Comparison of ENCODE assay signal across 2 cellular contexts in genomic region chr12:53987748-53988147, GRCh38.
TF ChIP-seq lines count a peak whose summit lies in the region.

No MANE protein-coding gene starts in this region.

TF ChIP-seq in GM23338, 12 proteins besides CTCF, POLR2A, EP300 and RAD21:
- TF ChIP-seq EZH2phosphoT487 (IDR thresholded peaks at IDR 0.05; ENCODE audit: unreplicated experiment) (peak; percentile 63), EZH2 (IDR thresholded peaks at IDR 0.05; ENCODE audit: low read depth, unreplicated experiment) (peak; percentile 77), STAT1 (IDR thresholded peaks at IDR 0.05; ENCODE audit: unreplicated experiment) (no peak)

TF ChIP-seq in K562, 482 proteins besides CTCF, POLR2A, EP300 and RAD21:
- TF ChIP-seq SRF (CRISPR knock-in tag; IDR thresholded peaks at IDR 0.05): 0 out of 4 replicates have a peak, but pooled peaks of 1 of the 2 experiments have one; percentile 35
- no peak for TF ChIP-seq REST (CRISPR knock-in tag; IDR thresholded peaks at IDR 0.05; ENCODE audit: low read depth)
- no peak for TF ChIP-seq HEY1 (CRISPR knock-in tag; IDR thresholded peaks at IDR 0.05; ENCODE audit: borderline replicate concordance)
- TF ChIP-seq POLR3G (IDR thresholded peaks at IDR 0.05; ENCODE audit: extremely low read depth, insufficient read length, insufficient replicate concordance): no peak
- no peak for TF ChIP-seq RERE (CRISPR knock-in tag; IDR thresholded peaks at IDR 0.05; ENCODE audit: borderline replicate concordance)
- peak in 1 of 2 experiments; percentile 27; a peak in 1 of 4 replicates for TF ChIP-seq RCOR1 (IDR thresholded peaks at IDR 0.05; ENCODE audit: borderline replicate concordance in 1 of 2, low read depth in 2 of 2, low read length in 2 of 2)
- no peak for TF ChIP-seq SIRT6 (IDR thresholded peaks at IDR 0.05; ENCODE audit: low read depth, low read length)
- TF ChIP-seq RBM39 (optimal IDR thresholded peaks at IDR 0.05; ENCODE audit: low read depth, low read length): no peak
- no peak for TF ChIP-seq ZNF699 (CRISPR knock-in tag; IDR thresholded peaks at IDR 0.05; ENCODE audit: insufficient replicate concordance)
- TF ChIP-seq MAZ (CRISPR knock-in tag; conservative IDR thresholded peaks at IDR 0.05 in 1 of 2, IDR thresholded peaks at IDR 0.05 in 1 of 2): peak; percentile 38 to 41; a peak in 1 of 4 replicates
- TF ChIP-seq ZNF512 (tag; IDR thresholded peaks at IDR 0.05): no peak
- no peak for TF ChIP-seq PML (IDR thresholded peaks at IDR 0.05; ENCODE audit: low read length)
- peak; percentile 77 for TF ChIP-seq VEZF1 (CRISPR knock-in tag; IDR thresholded peaks at IDR 0.05)
- TF ChIP-seq CXXC5 (CRISPR knock-in tag; IDR thresholded peaks at IDR 0.05): 0 out of 2 replicates have a peak, but pooled peaks have one; percentile 13
- TF ChIP-seq POU5F1 (IDR thresholded peaks at IDR 0.05; ENCODE audit: borderline replicate concordance, low read depth, low read length, partially characterized antibody): no peak
- TF ChIP-seq ZNF263 (CRISPR knock-in tag; IDR thresholded peaks at IDR 0.05; ENCODE audit: borderline replicate concordance): peak; percentile 28; the same call in 1 of the 2 replicates
- 0 out of 2 replicates have a peak, but pooled peaks have one; percentile 19 for TF ChIP-seq ARID1B (IDR thresholded peaks at IDR 0.05)
TF ChIP-seq in K562: peak in this region for 7.
